ENCODE assay signal across 18 cellular contexts in the genomic region with DNA sequence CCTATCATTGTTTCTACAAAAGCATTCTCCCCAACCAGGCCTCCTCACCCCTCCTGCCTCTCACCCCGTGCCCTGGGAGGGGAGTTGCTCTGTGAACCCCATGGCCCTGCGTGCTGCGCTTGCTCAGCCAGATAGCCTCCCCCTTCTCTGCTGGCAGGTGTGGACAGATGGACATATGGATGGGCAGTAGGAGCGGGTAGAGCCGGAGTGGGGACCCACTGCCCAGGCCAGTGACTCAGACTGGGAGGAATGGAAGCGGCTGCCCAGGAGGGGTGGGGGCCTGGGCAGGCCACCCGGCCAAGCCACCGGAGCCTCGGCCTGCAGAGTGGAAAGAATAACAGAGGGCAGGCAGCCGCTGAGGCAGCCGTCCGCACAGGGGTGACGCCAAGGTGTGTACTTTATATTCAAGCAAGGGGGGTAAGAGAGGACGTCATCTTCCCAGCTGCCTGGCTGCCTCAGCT. TPM values are rescaled to one million over a fixed set of nuclear protein-coding genes. Genes with fewer than 3 reads are reported as not detected.
DNase-seq lines count a peak whose midpoint lies in the region; ATAC-seq lines count a peak whose summit lies in the region.
"Had no signal": no experiment of that assay in that cellular context is flagged by ENCODE, and none has a peak within 500 bp of the region (broad histone marks: within the 10 kb centered on the region; RNA-seq: fewer than 3 reads in every experiment).

No MANE protein-coding gene starts in this region.

- no peak overlapping the region for H3K4me3 ChIP-seq in SJCRH30
- peak overlapping the region in 1 of 5 donors; percentile 22 for H3K4me3 ChIP-seq in subcutaneous abdominal adipose tissue (ENCODE audit: low read depth in 1 of 5, low read length in 5 of 5)
- H3K4me3 ChIP-seq: GM23338, neural progenitor cell had no signal

- H3K4me3 Mint-ChIP-seq in activated T-cell treated with anti-CD3 and anti-CD28 coated beads, Interleukin-2, amount 50 U/mL, for 4 hours: no peak overlapping the region
- H3K4me3 Mint-ChIP-seq: activated CD8-positive, alpha-beta memory T cell treated with anti-CD3 and anti-CD28 coated beads, Interleukin-2, amount 10 ng/mL, durations not matched to agents 7 days and 5 days; activated naive CD4-positive, alpha-beta T cell treated with anti-CD3 and anti-CD28 coated beads, Interleukin-2, amount 50 U/mL, for 24 hours; effector memory CD8-positive, alpha-beta T cell; GM23338; neural progenitor cell; WTC11 had no signal

- H3K9me3 Mint-ChIP-seq in activated T-cell treated with anti-CD3 and anti-CD28 coated beads, Interleukin-2, amount 50 U/mL, for 4 hours: no peaks in the 10 kb centered on the region
- H3K9me3 Mint-ChIP-seq: activated naive CD4-positive, alpha-beta T cell treated with anti-CD3 and anti-CD28 coated beads, Interleukin-2, amount 50 U/mL, for 24 hours; effector memory CD8-positive, alpha-beta T cell; GM23338; neural progenitor cell; WTC11 had no signal

- no peak for ATAC-seq in activated T-cell treated with anti-CD3 and anti-CD28 coated beads, Interleukin-2, amount 50 U/mL, for 4 hours
- ATAC-seq in left lobe of liver: no peak
- no peak for ATAC-seq in esophagus mucosa
- ATAC-seq: activated CD8-positive, alpha-beta memory T cell treated with anti-CD3 and anti-CD28 coated beads, Interleukin-2, amount 10 ng/mL, durations not matched to agents 7 days and 5 days; effector memory CD8-positive, alpha-beta T cell; WTC11 had no signal

- peak overlapping the region; percentile 91 for H3K27ac ChIP-seq in SJCRH30
- peak overlapping the region; percentile 75 for H3K27ac ChIP-seq in subcutaneous abdominal adipose tissue (ENCODE audit: low read depth, low read length)
- H3K27ac ChIP-seq: neural progenitor cell had no signal

- H3K27me3 Mint-ChIP-seq in activated T-cell treated with anti-CD3 and anti-CD28 coated beads, Interleukin-2, amount 50 U/mL, for 4 hours (ENCODE audit: low read depth): peaks cover 16% of the 10 kb centered on the region

- H3K36me3 ChIP-seq in SJCRH30: no peaks in the 10 kb centered on the region
- H3K36me3 ChIP-seq in subcutaneous abdominal adipose tissue (ENCODE audit: control insufficient read depth in 5 of 5, insufficient read depth in 5 of 5, low read length in 5 of 5): peaks cover 0 to 13% (median 10%) of the 10 kb centered on the region in 5 donors
- H3K36me3 ChIP-seq: neural progenitor cell had no signal

- H3K27me3 ChIP-seq in SJCRH30: no peaks in the 10 kb centered on the region
- H3K27me3 ChIP-seq in subcutaneous abdominal adipose tissue (ENCODE audit: control insufficient read depth in 5 of 5, insufficient read depth in 4 of 5, low read length in 5 of 5): no peaks in the 10 kb centered on the region

- DNase-seq in activated T-cell treated with anti-CD3 and anti-CD28 coated beads, Interleukin-2, amount 50 U/mL, for 4 hours: peak; percentile 4
- DNase-seq in activated T-cell treated with anti-CD3 and anti-CD28 coated beads, Interleukin-2, amount 50 U/mL, for 48 hours: no peak
- DNase-seq in SJCRH30 (no peak), left lobe of liver (ENCODE audit: low spot score) (peak; percentile 39), KG1 (lab: John Stamatoyannopoulos, UW) (no peak), NAMALWA (ENCODE audit: low spot score) (no peak)
- DNase-seq: ACHN; activated CD8-positive, alpha-beta memory T cell treated with anti-CD3 and anti-CD28 coated beads, Interleukin-2, amount 10 ng/mL, durations not matched to agents 7 days and 5 days; effector memory CD8-positive, alpha-beta T cell; mammary epithelial cell; MM.1S; NCI-H2107 had no signal

- H3K36me3 Mint-ChIP-seq in activated T-cell treated with anti-CD3 and anti-CD28 coated beads, Interleukin-2, amount 50 U/mL, for 4 hours (ENCODE audit: insufficient read depth): no peaks in the 10 kb centered on the region
- H3K36me3 Mint-ChIP-seq: activated CD8-positive, alpha-beta memory T cell treated with anti-CD3 and anti-CD28 coated beads, Interleukin-2, amount 10 ng/mL, durations not matched to agents 7 days and 5 days; activated naive CD4-positive, alpha-beta T cell treated with anti-CD3 and anti-CD28 coated beads, Interleukin-2, amount 50 U/mL, for 24 hours; neural progenitor cell; WTC11 had no signal

- H3K9ac ChIP-seq in subcutaneous abdominal adipose tissue (ENCODE audit: low read length in 5 of 5): peak overlapping the region in 2 of 5 donors; percentile 11 to 68
- H3K9ac ChIP-seq: neural progenitor cell had no signal

- H3K4me1 ChIP-seq in SJCRH30 (peaks cover 38% of the 10 kb centered on the region), subcutaneous abdominal adipose tissue (ENCODE audit: control insufficient read depth in 5 of 5, insufficient read depth in 5 of 5, low read length in 5 of 5) (peaks cover 6 to 84% (median 83%) of the 10 kb centered on the region in 5 donors)

- H3K9me3 ChIP-seq in SJCRH30 (replicated peaks) (no peaks in the 10 kb centered on the region), subcutaneous abdominal adipose tissue (ENCODE audit: control insufficient read depth in 5 of 5, low read length in 5 of 5) (no peaks in the 10 kb centered on the region)

- H3K4me1 Mint-ChIP-seq in activated T-cell treated with anti-CD3 and anti-CD28 coated beads, Interleukin-2, amount 50 U/mL, for 4 hours (ENCODE audit: low read depth): peaks cover 5% of the 10 kb centered on the region

RNA-seq across cellular contexts. Expression of a gene that starts 8.7 kb away (rescaled TPM):
- under 1 TPM in 1 of 3 donors, not detected in 2; 0.16 TPM for total RNA-seq in activated T-cell treated with anti-CD3 and anti-CD28 coated beads, Interleukin-2, amount 50 U/mL, for 4 hours
- total RNA-seq in SJCRH30 (2014; rRNA removed; shearing (Covaris generic)): 9.7 and 11.3 TPM in 2 replicates
- total RNA-seq in left lobe of liver (4.4 TPM), esophagus mucosa (1.9 TPM)
- total RNA-seq: activated CD8-positive, alpha-beta memory T cell treated with anti-CD3 and anti-CD28 coated beads, Interleukin-2, amount 10 ng/mL, durations not matched to agents 7 days and 5 days had no signal

Comparison
In these comparisons a context has a peak if more than half of its experiments do, and no peak if none do; other contexts are left out.
1. DNase-seq: peak in activated T-cell treated with anti-CD3 and anti-CD28 coated beads, Interleukin-2, amount 50 U/mL, for 4 hours (single experiment) and left lobe of liver (single experiment); none in activated T-cell treated with anti-CD3 and anti-CD28 coated beads, Interleukin-2, amount 50 U/mL, for 48 hours (0 of 2), SJCRH30 (0 of 2), KG1 (single experiment) and NAMALWA (single experiment).